18 cellular contexts compared by ENCODE assay signal in the genomic region with DNA sequence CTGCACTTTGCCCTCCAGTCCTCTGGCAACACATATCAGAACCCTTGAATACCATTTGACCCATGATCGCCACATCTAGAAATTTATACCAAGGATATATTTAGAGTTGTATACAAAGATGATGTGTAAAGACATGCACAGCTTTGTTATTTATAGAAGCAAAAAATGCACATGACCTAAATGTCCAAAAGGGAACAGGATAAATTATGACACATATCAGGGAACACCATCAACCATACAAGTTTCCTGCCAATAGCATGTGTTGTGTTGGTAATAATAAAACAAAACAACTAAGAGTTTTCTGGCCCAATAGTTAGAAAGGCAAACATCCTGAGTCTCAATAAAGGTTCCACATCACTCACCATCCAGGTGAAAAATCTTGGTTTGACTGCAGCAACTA. TPM values are rescaled to one million over a fixed set of nuclear protein-coding genes. Genes with fewer than 3 reads are reported as not detected.
DNase-seq lines count a peak whose midpoint lies in the region; ATAC-seq and TF ChIP-seq lines count a peak whose summit lies in the region.
"Had no signal": no experiment of that assay in that cellular context is flagged by ENCODE, and none has a peak within 500 bp of the region (broad histone marks: within the 10 kb centered on the region; RNA-seq: fewer than 3 reads in every experiment).

No MANE protein-coding gene starts in this region.

- H3K4me3 ChIP-seq in heart left ventricle (no peak overlapping the region), psoas muscle (no peak overlapping the region), prostate gland (no peak overlapping the region)
- H3K4me3 ChIP-seq: BLaER1, GM23338 had no signal

- no peak for TF ChIP-seq POLR2A in heart left ventricle (IDR thresholded peaks at IDR 0.05)
- no peak for TF ChIP-seq POLR2A in prostate gland (IDR thresholded peaks at IDR 0.05)

- H3K27ac Mint-ChIP-seq in stimulated activated effector memory CD8-positive, alpha-beta T cell treated with anti-CD3 and anti-CD28 coated beads, Interleukin-12 subunit alpha, Interleukin-12 subunit beta, amount 100 ng/mL, for 72 hours, result peak overlapping the region; percentile 8
- H3K27ac Mint-ChIP-seq: CD14-positive monocyte, GM23338, HFFc6 had no signal

- TF ChIP-seq CTCF in heart left ventricle (IDR thresholded peaks at IDR 0.05), result no peak
- no peak for TF ChIP-seq CTCF in psoas muscle (IDR thresholded peaks at IDR 0.05)
- no peak for TF ChIP-seq CTCF in prostate gland (IDR thresholded peaks at IDR 0.05)

- DNase-seq in Right ventricle myocardium superior (no peak), heart left ventricle (no peak), dermis microvascular lymphatic vessel endothelial cell (ENCODE audit: low read depth in 2 of 2) (peak; percentile 20 to 64), psoas muscle (no peak), DMS 273 (lab: John Stamatoyannopoulos, UW; ENCODE audit: unreplicated experiment) (no peak), prostate gland (ENCODE audit: low spot score) (no peak)
- DNase-seq in stimulated activated effector memory CD8-positive, alpha-beta T cell treated with anti-CD3 and anti-CD28 coated beads, Interleukin-12 subunit alpha, Interleukin-12 subunit beta, amount 100 ng/mL, for 72 hours (ENCODE audit: low spot score in 2 of 2), result no peak
- no peak for DNase-seq in activated effector memory CD4-positive, alpha-beta T cell treated with Interleukin-2 at 50 U/mL for 16 hours
- DNase-seq: 8988T; CD4-positive, alpha-beta memory T cell; DMS79 treated with DMSO at 0.1 percent for 48 hours; GF-D8; HCEC 1CT; HFFc6; IMR-90 had no signal

- no peaks in the 10 kb centered on the region for H3K9me3 ChIP-seq in heart left ventricle
- no peaks in the 10 kb centered on the region for H3K9me3 ChIP-seq in psoas muscle
- no peaks in the 10 kb centered on the region for H3K9me3 ChIP-seq in prostate gland
- H3K9me3 ChIP-seq: BLaER1 had no signal

- H3K4me1 Mint-ChIP-seq in stimulated activated effector memory CD8-positive, alpha-beta T cell treated with anti-CD3 and anti-CD28 coated beads, Interleukin-12 subunit alpha, Interleukin-12 subunit beta, amount 100 ng/mL, for 72 hours, result peaks cover 7% of the 10 kb centered on the region

- intact Hi-C loops in Right ventricle myocardium superior (cut with DNase I) (loop anchor here (10.0 kb wide), 1 partner anchor 48 kb away; no protein-coding TSS in a partner anchor), heart left ventricle (cut with DNase I) (loop anchor here in 1 of 10 donors (5.0 kb wide), 1 partner anchor 49 kb away; a partner anchor contains a TSS), psoas muscle (cut with DNase I) (loop anchor here (5.0 kb wide), 2 partner anchors 39 to 49 kb away; a partner anchor contains a TSS), prostate gland (cut with DNase I) (no loop called here)

- H3K36me3 Mint-ChIP-seq in stimulated activated effector memory CD8-positive, alpha-beta T cell treated with anti-CD3 and anti-CD28 coated beads, Interleukin-12 subunit alpha, Interleukin-12 subunit beta, amount 100 ng/mL, for 72 hours, result peaks cover 74% of the 10 kb centered on the region

- H3K27ac ChIP-seq in heart left ventricle (no peak overlapping the region), psoas muscle (peak overlapping the region; percentile 90), prostate gland (no peak overlapping the region)
- H3K27ac ChIP-seq: BLaER1 had no signal

- WGBS in heart left ventricle, 4 donors, result 54 to 86% (median 58%) methylated on average over 1 of the region's 1 CpG
- 24 to 46% (median 29%) methylated on average over 1 of the region's 1 CpG for WGBS in psoas muscle, 3 donors
- whole genome bisulfite sequencing in prostate gland, result 87% methylated on average over 1 of the region's 1 CpG

- H3K36me3 ChIP-seq in heart left ventricle (peaks cover 0 to 60% (median 43%) of the 10 kb centered on the region in 9 donors), psoas muscle (ENCODE audit: insufficient read depth in 1 of 2, low read depth in 1 of 2) (peaks cover 0 to 5% of the 10 kb centered on the region in 2 donors), prostate gland (no peaks in the 10 kb centered on the region)

- ATAC-seq in Right ventricle myocardium superior (ENCODE audit: poor library complexity) (peak; percentile 31), heart left ventricle (no peak), psoas muscle (peak; percentile 57 to 75 (median 68))
- ATAC-seq in stimulated activated effector memory CD8-positive, alpha-beta T cell treated with anti-CD3 and anti-CD28 coated beads, Interleukin-12 subunit alpha, Interleukin-12 subunit beta, amount 100 ng/mL, for 72 hours, result no peak
- ATAC-seq: GM23338 had no signal

- no peaks in the 10 kb centered on the region for H3K9me3 Mint-ChIP-seq in stimulated activated effector memory CD8-positive, alpha-beta T cell treated with anti-CD3 and anti-CD28 coated beads, Interleukin-12 subunit alpha, Interleukin-12 subunit beta, amount 100 ng/mL, for 72 hours
- H3K9me3 Mint-ChIP-seq: CD14-positive monocyte; CD4-positive, alpha-beta memory T cell; GM23338; HFFc6 had no signal

- peaks cover 0 to 40% (median 25%) of the 10 kb centered on the region in 12 donors for H3K4me1 ChIP-seq in heart left ventricle
- H3K4me1 ChIP-seq in psoas muscle, result peaks cover 66% of the 10 kb centered on the region
- H3K4me1 ChIP-seq in prostate gland (replicated peaks), result no peaks in the 10 kb centered on the region
- H3K4me1 ChIP-seq: BLaER1 had no signal

- no peak overlapping the region for H3K4me3 Mint-ChIP-seq in stimulated activated effector memory CD8-positive, alpha-beta T cell treated with anti-CD3 and anti-CD28 coated beads, Interleukin-12 subunit alpha, Interleukin-12 subunit beta, amount 100 ng/mL, for 72 hours
- H3K4me3 Mint-ChIP-seq: CD14-positive monocyte; CD4-positive, alpha-beta memory T cell; GM23338; HFFc6 had no signal

- H3K27me3 ChIP-seq in heart left ventricle (no peaks in the 10 kb centered on the region), psoas muscle (ENCODE audit: insufficient read depth in 3 of 3, low read length in 2 of 3) (no peaks in the 10 kb centered on the region), prostate gland (replicated peaks; ENCODE audit: insufficient read depth) (no peaks in the 10 kb centered on the region)
- H3K27me3 ChIP-seq: BLaER1 had no signal

RNA-seq across cellular contexts. Expression of a gene that starts 51.5 kb away (rescaled TPM):
- total RNA-seq in Right ventricle myocardium superior (18.1 TPM), heart left ventricle (10 to 100 TPM; 16.4 to 32.4 (median 28.0) TPM), dermis microvascular lymphatic vessel endothelial cell (38.5 and 39.3 TPM in 2 replicates), psoas muscle (10 to 100 TPM; 34.3 to 46.1 (median 42.7) TPM), prostate gland (10 to 100 TPM; 34.1 to 34.3 TPM)
- polyA plus RNA-seq in heart left ventricle (10 to 100 TPM in 1 of 2 donors, 1 to 10 TPM in 1; 5.4 to 43.4 TPM), psoas muscle (10 to 100 TPM; 19.0 to 44.8 (median 21.0) TPM)

RNA-seq across cellular contexts. Expression of a gene that starts 51.6 kb away (rescaled TPM):
- total RNA-seq in Right ventricle myocardium superior, result 1.6 TPM
- 1 to 10 TPM in 5 of 9 donors, under 1 TPM in 4; 0.24 to 3.3 (median 1.4) TPM for total RNA-seq in heart left ventricle
- 1 to 10 TPM in 1 of 2 donors, under 1 TPM in 1; 0.11 to 1.5 TPM for polyA plus RNA-seq in heart left ventricle
- 1.0 and 1.1 TPM in 2 replicates for total RNA-seq in dermis microvascular lymphatic vessel endothelial cell
- 1 to 10 TPM in 1 of 4 donors, under 1 TPM in 3; 0.37 to 1.0 (median 0.75) TPM for total RNA-seq in psoas muscle
- polyA plus RNA-seq in psoas muscle, result under 1 TPM; 0.27 to 0.90 (median 0.55) TPM
- total RNA-seq in prostate gland, result 1 to 10 TPM; 5.8 to 9.5 TPM
- polyA plus RNA-seq: CD14-positive monocyte had no signal

Comparison
In these comparisons a context has a peak if more than half of its experiments do, and no peak if none do; other contexts are left out.
1. ATAC-seq: peak in Right ventricle myocardium superior (single experiment) and psoas muscle (4 of 4); none in heart left ventricle (0 of 4) and stimulated activated effector memory CD8-positive, alpha-beta T cell treated with anti-CD3 and anti-CD28 coated beads, Interleukin-12 subunit alpha, Interleukin-12 subunit beta, amount 100 ng/mL, for 72 hours (single experiment).
2. DNase-seq: peak in dermis microvascular lymphatic vessel endothelial cell (2 of 2); none in Right ventricle myocardium superior (single experiment), heart left ventricle (0 of 5), psoas muscle (0 of 2), stimulated activated effector memory CD8-positive, alpha-beta T cell treated with anti-CD3 and anti-CD28 coated beads, Interleukin-12 subunit alpha, Interleukin-12 subunit beta, amount 100 ng/mL, for 72 hours (0 of 2), activated effector memory CD4-positive, alpha-beta T cell treated with Interleukin-2 at 50 U/mL for 16 hours (single experiment), DMS 273 (single experiment) and prostate gland (single experiment).